In genomic region chr17:2904135-2904534, GRCh38 we compare ENCODE assay signal across 12 cellular contexts.
DNase-seq lines count a peak whose midpoint lies in the region; ATAC-seq and TF ChIP-seq lines count a peak whose summit lies in the region.
"Had no signal": no experiment of that assay in that cellular context is flagged by ENCODE, and none has a peak within 500 bp of the region (broad histone marks: within the 10 kb centered on the region; RNA-seq: fewer than 3 reads in every experiment).

No MANE protein-coding gene starts in this region.

- H3K4me1 ChIP-seq in stomach: peaks cover 22 to 54% (median 34%) of the 10 kb centered on the region in 4 donors
- H3K4me1 ChIP-seq in mammary epithelial cell (ENCODE audit: insufficient read depth, low read length): no peaks in the 10 kb centered on the region

- no peaks in the 10 kb centered on the region for H4K20me1 ChIP-seq in mammary epithelial cell (ENCODE audit: insufficient read depth, low read length)

- H3K27me3 ChIP-seq in stomach (no peaks in the 10 kb centered on the region), mammary epithelial cell (ENCODE audit: insufficient read depth, low read length) (no peaks in the 10 kb centered on the region)
- H3K27me3 ChIP-seq: upper lobe of left lung had no signal

- no peak for TF ChIP-seq CTCF in stomach (IDR thresholded peaks at IDR 0.05)
- TF ChIP-seq CTCF in mammary epithelial cell (conservative IDR thresholded peaks at IDR 0.05 in 1 of 2, IDR thresholded peaks at IDR 0.05 in 1 of 2; ENCODE audit: extremely low read depth in 1 of 2, insufficient read depth in 1 of 2, low read depth in 1 of 2, low read length in 2 of 2): no peak

- no peaks in the 10 kb centered on the region for H3K9me3 Mint-ChIP-seq in immature natural killer cell
- peaks cover 10% of the 10 kb centered on the region for H3K9me3 Mint-ChIP-seq in T-helper 2 cell treated with Interferon-gamma antibody and Interleukin-4, amounts not matched to agents 5 μg/mL and 100 μg/mL, for 36 hours

- H2AFZ ChIP-seq in mammary epithelial cell (ENCODE audit: low read depth, low read length): no peak overlapping the region

- peak; percentile 66 for DNase-seq in M059J (ENCODE audit: low read depth)
- DNase-seq in astrocyte of the hippocampus (ENCODE audit: low read depth, low spot score): peak; percentile 73
- DNase-seq in immature natural killer cell: no peak
- DNase-seq in stomach: peak; percentile 76
- no peak for DNase-seq in T-helper 2 cell treated with Interferon-gamma antibody and Interleukin-4, amounts not matched to agents 5 μg/mL and 100 μg/mL, for 36 hours (ENCODE audit: low spot score)
- DNase-seq in mammary epithelial cell: no peak
- DNase-seq: naive B cell; stimulated activated CD4-positive, alpha-beta T cell treated with anti-CD3 and anti-CD28 coated beads, Interleukin-4, amount 100 ng/mL, for 4 hours; SW 1271; upper lobe of left lung had no signal

- peak overlapping the region; percentile 70 to 89 (median 75) for H3K27ac ChIP-seq in stomach
- no peak overlapping the region for H3K27ac ChIP-seq in mammary epithelial cell (ENCODE audit: insufficient read depth, low read depth, low read length)
- H3K27ac ChIP-seq: upper lobe of left lung had no signal

- CTCF ChIA-PET in mammary epithelial cell (lab: Charles Lee; ENCODE audit: low non-redundant PET): no interaction called here

- H3K4me3 ChIP-seq in stomach: no peak overlapping the region
- H3K4me3 ChIP-seq in mammary epithelial cell (replicated peaks in 1 of 3; ENCODE audit: insufficient read depth in 1 of 3, low read depth in 2 of 3, low read length in 3 of 3): no peak overlapping the region
- H3K4me3 ChIP-seq: upper lobe of left lung had no signal

- intact Hi-C loops in stomach (cut with DNase I; ENCODE audit: low total_unique reads): no loop called here
- intact Hi-C loops in mammary epithelial cell (cut with micrococcal nuclease): no loop called here

- BruUV-seq in mammary epithelial cell (replicated peaks; lab: Mats Ljungman, UMichigan): no TSS peak

- WGBS in stomach, 5 donors: 15 to 29% (median 16%) methylated on average over 10 to 16 of the region's 16 CpGs
- WGBS in mammary epithelial cell (ENCODE audit: low coverage, missing lambda C conversion rate): 70% methylated on average over 2 of the region's 16 CpGs

- dilution Hi-C loops in mammary epithelial cell (cut with HindIII; ENCODE audit: low sequenced_read_pairs): no loop called here

- peaks cover 82 to 86% of the 10 kb centered on the region in 2 donors for H3K4me1 Mint-ChIP-seq in immature natural killer cell
- H3K4me1 Mint-ChIP-seq in T-helper 2 cell treated with Interferon-gamma antibody and Interleukin-4, amounts not matched to agents 5 μg/mL and 100 μg/mL, for 36 hours (ENCODE audit: low read depth): peaks cover 2% of the 10 kb centered on the region

- H3K36me3 ChIP-seq in stomach (peaks cover 0 to 24% (median 10%) of the 10 kb centered on the region in 4 donors), mammary epithelial cell (ENCODE audit: insufficient read depth, low read length) (no peaks in the 10 kb centered on the region)
- H3K36me3 ChIP-seq: upper lobe of left lung had no signal

- H3K4me3 Mint-ChIP-seq in immature natural killer cell: peak overlapping the region in 3 of 5 donors; percentile 24 to 65 (median 65)
- H3K4me3 Mint-ChIP-seq in T-helper 2 cell treated with Interferon-gamma antibody and Interleukin-4, amounts not matched to agents 5 μg/mL and 100 μg/mL, for 36 hours: no peak overlapping the region
- H3K4me3 Mint-ChIP-seq: naive B cell had no signal

- no peak for TF ChIP-seq POLR2A in stomach (IDR thresholded peaks at IDR 0.05)

- no peak overlapping the region for H3K9ac ChIP-seq in mammary epithelial cell (ENCODE audit: insufficient read depth, low read length)

- TF ChIP-seq EP300 in stomach (IDR thresholded peaks at IDR 0.05): no peak

- in situ Hi-C loops in mammary epithelial cell (cut with MboI; ENCODE audit: low sequenced_read_pairs in 2 of 2): no loop called here

- peaks cover 9 to 27% (median 19%) of the 10 kb centered on the region in 3 donors for H3K36me3 Mint-ChIP-seq in immature natural killer cell
- peaks cover 20% of the 10 kb centered on the region for H3K36me3 Mint-ChIP-seq in T-helper 2 cell treated with Interferon-gamma antibody and Interleukin-4, amounts not matched to agents 5 μg/mL and 100 μg/mL, for 36 hours (ENCODE audit: low read depth)

- no peaks in the 10 kb centered on the region for H3K9me3 ChIP-seq in stomach
- H3K9me3 ChIP-seq in mammary epithelial cell (replicated peaks; ENCODE audit: insufficient read depth, low read length): no peaks in the 10 kb centered on the region
- H3K9me3 ChIP-seq: upper lobe of left lung had no signal

- peak overlapping the region; percentile 72 to 90 (median 88) for H3K27ac Mint-ChIP-seq in immature natural killer cell
- H3K27ac Mint-ChIP-seq in T-helper 2 cell treated with Interferon-gamma antibody and Interleukin-4, amounts not matched to agents 5 μg/mL and 100 μg/mL, for 36 hours: no peak overlapping the region

- ATAC-seq in HG03378 (IDR thresholded peaks at IDR 0.05; ENCODE audit: unreplicated experiment) (no peak), GM21825 (IDR thresholded peaks at IDR 0.05; ENCODE audit: unreplicated experiment) (no peak)

- H3K27me3 Mint-ChIP-seq in immature natural killer cell (ENCODE audit: low read depth in 3 of 3): peaks cover 0 to 26% (median 3%) of the 10 kb centered on the region in 3 donors
- H3K27me3 Mint-ChIP-seq in T-helper 2 cell treated with Interferon-gamma antibody and Interleukin-4, amounts not matched to agents 5 μg/mL and 100 μg/mL, for 36 hours (ENCODE audit: low read depth): no peaks in the 10 kb centered on the region
- H3K27me3 Mint-ChIP-seq: naive B cell had no signal

- no peak overlapping the region for H3K4me2 ChIP-seq in mammary epithelial cell (ENCODE audit: insufficient read depth, low read depth, low read length)

- peaks cover 49% of the 10 kb centered on the region for H3K79me2 ChIP-seq in mammary epithelial cell (ENCODE audit: insufficient read depth, low read length)

Comparison
In these comparisons a context has a peak if more than half of its experiments do, and no peak if none do; other contexts are left out.
1. DNase-seq: peak in M059J (single experiment), astrocyte of the hippocampus (single experiment) and stomach (single experiment); none in immature natural killer cell (0 of 3), T-helper 2 cell treated with Interferon-gamma antibody and Interleukin-4, amounts not matched to agents 5 μg/mL and 100 μg/mL, for 36 hours (single experiment) and mammary epithelial cell (single experiment).